ENCODE assay signal across 1 cellular context in the genomic region with DNA sequence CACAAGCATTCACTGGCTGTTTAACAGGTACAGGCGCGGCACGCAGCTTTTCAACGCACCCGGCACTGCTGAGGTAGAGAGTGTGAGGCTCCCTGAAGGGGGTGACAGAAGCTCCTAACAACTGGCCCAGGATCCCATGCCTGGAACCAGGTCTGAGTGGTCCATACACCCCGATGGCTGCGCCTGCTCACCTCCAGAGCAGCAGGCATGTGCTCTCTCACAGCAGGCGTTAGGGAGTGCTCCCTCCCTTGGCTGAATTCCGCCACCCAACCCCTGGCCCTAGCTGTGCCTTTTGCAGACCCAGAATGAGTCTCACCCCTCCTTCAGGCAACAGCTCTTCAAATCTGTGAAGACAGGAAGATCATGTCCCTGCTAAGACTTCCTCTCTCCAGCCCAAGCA.
TF ChIP-seq lines count a peak whose summit lies in the region.

No MANE protein-coding gene starts in this region.

TF ChIP-seq in WTC11, 78 proteins besides CTCF, POLR2A, EP300 and RAD21 (continued from another document):
- TF ChIP-seq ZNF671 (CRISPR knock-in tag; IDR thresholded peaks at IDR 0.05): no peak
- TF ChIP-seq MXD4 (CRISPR knock-in tag; IDR thresholded peaks at IDR 0.05; ENCODE audit: borderline replicate concordance): no peak
- TF ChIP-seq ZNF263 (CRISPR knock-in tag; IDR thresholded peaks at IDR 0.05; ENCODE audit: low read depth): peak; percentile 69; the same call in 1 of the 2 replicates
- no peak for TF ChIP-seq CREM (CRISPR knock-in tag; IDR thresholded peaks at IDR 0.05)
- TF ChIP-seq, protein P1, sequence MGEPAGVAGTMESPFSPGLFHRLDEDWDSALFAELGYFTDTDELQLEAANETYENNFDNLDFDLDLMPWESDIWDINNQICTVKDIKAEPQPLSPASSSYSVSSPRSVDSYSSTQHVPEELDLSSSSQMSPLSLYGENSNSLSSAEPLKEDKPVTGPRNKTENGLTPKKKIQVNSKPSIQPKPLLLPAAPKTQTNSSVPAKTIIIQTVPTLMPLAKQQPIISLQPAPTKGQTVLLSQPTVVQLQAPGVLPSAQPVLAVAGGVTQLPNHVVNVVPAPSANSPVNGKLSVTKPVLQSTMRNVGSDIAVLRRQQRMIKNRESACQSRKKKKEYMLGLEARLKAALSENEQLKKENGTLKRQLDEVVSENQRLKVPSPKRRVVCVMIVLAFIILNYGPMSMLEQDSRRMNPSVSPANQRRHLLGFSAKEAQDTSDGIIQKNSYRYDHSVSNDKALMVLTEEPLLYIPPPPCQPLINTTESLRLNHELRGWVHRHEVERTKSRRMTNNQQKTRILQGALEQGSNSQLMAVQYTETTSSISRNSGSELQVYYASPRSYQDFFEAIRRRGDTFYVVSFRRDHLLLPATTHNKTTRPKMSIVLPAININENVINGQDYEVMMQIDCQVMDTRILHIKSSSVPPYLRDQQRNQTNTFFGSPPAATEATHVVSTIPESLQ (CRISPR knock-in tag; IDR thresholded peaks at IDR 0.05): no peak
- TF ChIP-seq CREB1 (CRISPR knock-in tag; IDR thresholded peaks at IDR 0.05): no peak
- TF ChIP-seq, protein P2, sequence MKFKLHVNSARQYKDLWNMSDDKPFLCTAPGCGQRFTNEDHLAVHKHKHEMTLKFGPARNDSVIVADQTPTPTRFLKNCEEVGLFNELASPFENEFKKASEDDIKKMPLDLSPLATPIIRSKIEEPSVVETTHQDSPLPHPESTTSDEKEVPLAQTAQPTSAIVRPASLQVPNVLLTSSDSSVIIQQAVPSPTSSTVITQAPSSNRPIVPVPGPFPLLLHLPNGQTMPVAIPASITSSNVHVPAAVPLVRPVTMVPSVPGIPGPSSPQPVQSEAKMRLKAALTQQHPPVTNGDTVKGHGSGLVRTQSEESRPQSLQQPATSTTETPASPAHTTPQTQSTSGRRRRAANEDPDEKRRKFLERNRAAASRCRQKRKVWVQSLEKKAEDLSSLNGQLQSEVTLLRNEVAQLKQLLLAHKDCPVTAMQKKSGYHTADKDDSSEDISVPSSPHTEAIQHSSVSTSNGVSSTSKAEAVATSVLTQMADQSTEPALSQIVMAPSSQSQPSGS (CRISPR knock-in tag; IDR thresholded peaks at IDR 0.05; ENCODE audit: borderline replicate concordance, low read depth): no peak
